ENCODE assay signal across 16 cellular contexts in the genomic region with DNA sequence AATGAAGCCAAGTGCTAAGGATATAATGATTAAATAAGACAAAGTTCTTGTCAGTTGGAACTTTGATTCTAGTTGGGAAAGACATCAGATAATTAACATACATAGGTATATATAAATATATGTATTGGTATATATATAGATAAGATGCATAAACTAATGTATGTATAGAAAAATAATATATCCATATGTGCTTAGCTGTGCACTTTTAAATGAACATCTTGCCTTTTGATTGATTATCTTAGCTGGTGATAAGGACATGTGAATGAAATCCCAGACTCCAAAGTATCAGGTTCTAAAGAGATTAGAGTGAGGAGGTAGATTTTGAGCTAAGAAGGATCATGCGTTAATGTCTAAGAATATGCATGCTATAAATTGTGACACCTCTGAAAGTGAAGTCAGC.
A peak's percentile ranks its signal among the peaks of the same experiment; 100 is the strongest.
DNase-seq lines count a peak whose midpoint lies in the region; ATAC-seq and TF ChIP-seq lines count a peak whose summit lies in the region.
"Had no signal": no experiment of that assay in that cellular context is flagged by ENCODE, and none has a peak within 500 bp of the region (broad histone marks: within the 10 kb centered on the region; RNA-seq: fewer than 3 reads in every experiment).

No MANE protein-coding gene starts in this region.

- dilution Hi-C loops in IMR-90 (cut with HindIII; ENCODE audit: low sequenced_read_pairs, unreplicated experiment) = no loop called here

- H3K14ac ChIP-seq in IMR-90 (replicated peaks; ENCODE audit: low read depth, low read length) = no peak overlapping the region

- no peak for TF ChIP-seq RAD21 in IMR-90 (IDR thresholded peaks at IDR 0.05; ENCODE audit: low read length)

- no peak overlapping the region for H2AK5ac ChIP-seq in IMR-90 (ENCODE audit: low read depth, low read length)

- no peak overlapping the region for H4K8ac ChIP-seq in IMR-90 (ENCODE audit: low read depth in 2 of 2, low read length in 2 of 2)

- no peak overlapping the region for H2BK15ac ChIP-seq in IMR-90 (ENCODE audit: low read depth, low read length)

- no peak overlapping the region for H2BK120ac ChIP-seq in IMR-90 (ENCODE audit: low read depth, low read length)

- no peaks in the 10 kb centered on the region for H3K9me1 ChIP-seq in IMR-90 (ENCODE audit: insufficient read depth, low read length)

- H3K27me3 ChIP-seq in IMR-90 (ENCODE audit: control insufficient read depth, insufficient read depth, low read length) = no peaks in the 10 kb centered on the region; the same call in none of the 2 replicates
- H3K27me3 ChIP-seq: BLaER1 treated with 17β-estradiol and CSF1 and Interleukin-3, amounts not matched to agents 10 nM and 100 nM had no signal

- no peak overlapping the region for H3K56ac ChIP-seq in IMR-90 (ENCODE audit: extremely low read depth, insufficient read depth, low read length)

- DNase-seq in IMR-90 = no peak
- DNase-seq in NCI-H82 treated with DMSO at 0.1 percent for 48 hours (lab: John Stamatoyannopoulos, UW; ENCODE audit: unreplicated experiment) = peak; percentile 76
- DNase-seq in HK-2 (ENCODE audit: unreplicated experiment) = no peak
- no peak for DNase-seq in activated CD4-positive, alpha-beta T cell treated with anti-CD3 and anti-CD28 coated beads for 48 hours
- DNase-seq in EL = no peak
- DNase-seq: 8988T; AML-193; Caco-2; Calu3; CD4-positive, alpha-beta T cell; CD8-positive, alpha-beta T cell; DMS79 treated with DMSO at 0.1 percent for 48 hours; GDM1 had no signal

- intact Hi-C loops in IMR-90 (cut with micrococcal nuclease) = no loop called here

- no peak overlapping the region for H3K23ac ChIP-seq in IMR-90 (ENCODE audit: low read depth, low read length)

- no peaks in the 10 kb centered on the region for H4K20me1 ChIP-seq in IMR-90 (ENCODE audit: insufficient read depth, low read length)
- H4K20me1 ChIP-seq: BLaER1 treated with 17β-estradiol and CSF1 and Interleukin-3, amounts not matched to agents 10 nM and 100 nM had no signal

- no peak overlapping the region for H3K27ac ChIP-seq in IMR-90 (ENCODE audit: insufficient read depth, low read length)
- H3K27ac ChIP-seq: BLaER1 treated with 17β-estradiol and CSF1 and Interleukin-3, amounts not matched to agents 10 nM and 100 nM; C4-2B had no signal

- no peak overlapping the region for H2BK5ac ChIP-seq in IMR-90 (ENCODE audit: low read depth, low read length, poor library complexity, severe bottlenecking)

- H3K4me1 ChIP-seq in IMR-90 (ENCODE audit: control insufficient read depth, insufficient read depth, low read length) = peaks cover 2% of the 10 kb centered on the region; the same call in 1 of the 2 replicates
- H3K4me1 ChIP-seq: BLaER1 treated with 17β-estradiol and CSF1 and Interleukin-3, amounts not matched to agents 10 nM and 100 nM; Caco-2 had no signal

- WGBS in IMR-90 (ENCODE audit: extremely low coverage in 2 of 2, insufficient read length in 1 of 2), 2 experiments = no CpG with 5 or more reads among the region's 1 CpG

- BruUV-seq in IMR-90 (replicated peaks; lab: Mats Ljungman, UMichigan) = no TSS peak

- H3K18ac ChIP-seq in IMR-90 (ENCODE audit: low read depth, low read length) = no peak overlapping the region

- POLR2A ChIA-PET in IMR-90 (lab: Charles Lee; ENCODE audit: unreplicated experiment) = interaction anchor here (0.6 kb wide), 1 partner anchor 173 kb away, joined by 4 read pairs; no protein-coding TSS in a partner anchor

- no peak for ATAC-seq in IMR-90 (ENCODE audit: low read depth)
- ATAC-seq: CD8-positive, alpha-beta T cell; GM12878 had no signal

- in situ Hi-C loops in IMR-90 (cut with MboI; ENCODE audit: low sequenced_read_pairs) = no loop called here

- 0 out of 2 replicates have a peak, but pooled peaks cover 2% of the 10 kb centered on the region for H3K9me3 ChIP-seq in IMR-90 (ENCODE audit: control insufficient read depth, insufficient read depth, low read length)
- H3K9me3 ChIP-seq: Caco-2 had no signal

- no peak overlapping the region for H4K5ac ChIP-seq in IMR-90 (ENCODE audit: low read depth, low read length)

- no peaks in the 10 kb centered on the region for H3K36me3 ChIP-seq in IMR-90 (ENCODE audit: control insufficient read depth, insufficient read depth, low read length)
- H3K36me3 ChIP-seq: BLaER1 treated with 17β-estradiol and CSF1 and Interleukin-3, amounts not matched to agents 10 nM and 100 nM had no signal

- no peak for TF ChIP-seq CTCF in IMR-90 (conservative IDR thresholded peaks at IDR 0.05; ENCODE audit: low read depth, low read length)

- TF ChIP-seq POLR2A in IMR-90 (IDR thresholded peaks at IDR 0.05; ENCODE audit: low read depth, low read length) = no peak

- no peak overlapping the region for H2BK20ac ChIP-seq in IMR-90 (ENCODE audit: low read depth, low read length)

- no peak overlapping the region for H3K4ac ChIP-seq in IMR-90 (ENCODE audit: low read depth, low read length)

- no peak overlapping the region for H4K91ac ChIP-seq in IMR-90 (ENCODE audit: insufficient read depth, low read depth, low read length)

- H2AK9ac ChIP-seq in IMR-90 (replicated peaks; ENCODE audit: low read depth, low read length, poor library complexity) = no peak overlapping the region

- H2AFZ ChIP-seq in IMR-90 (replicated peaks; ENCODE audit: low read length, poor library complexity) = no peak overlapping the region

- H3K4me3 ChIP-seq in IMR-90 (ENCODE audit: insufficient read depth, low read depth, low read length) = no peak overlapping the region
- H3K4me3 ChIP-seq: BLaER1 treated with 17β-estradiol and CSF1 and Interleukin-3, amounts not matched to agents 10 nM and 100 nM; GM12878 had no signal

- H3K79me1 ChIP-seq in IMR-90 (ENCODE audit: low read depth in 1 of 2, low read length in 2 of 2) = no peaks in the 10 kb centered on the region

- no peak overlapping the region for H3K4me2 ChIP-seq in IMR-90 (ENCODE audit: low read depth, low read length)
- H3K4me2 ChIP-seq: BLaER1 treated with 17β-estradiol and CSF1 and Interleukin-3, amounts not matched to agents 10 nM and 100 nM had no signal

- CTCF ChIA-PET in IMR-90 (lab: Yijun Ruan, JAX) = no interaction called here

- H3K9ac ChIP-seq in IMR-90 (ENCODE audit: low read depth, low read length) = no peak overlapping the region
- H3K9ac ChIP-seq: BLaER1 treated with 17β-estradiol and CSF1 and Interleukin-3, amounts not matched to agents 10 nM and 100 nM had no signal

TF ChIP-seq in IMR-90, 13 proteins besides CTCF, POLR2A, EP300 and RAD21:
- TF ChIP-seq BHLHE40 (IDR thresholded peaks at IDR 0.05; ENCODE audit: low read depth, low read length) = no peak
- peak; percentile 58 for TF ChIP-seq MAFK (IDR thresholded peaks at IDR 0.05; ENCODE audit: low read depth, low read length)
TF ChIP-seq in IMR-90: peak in this region for 1.
